8 cellular contexts compared by ENCODE assay signal in the genomic region with DNA sequence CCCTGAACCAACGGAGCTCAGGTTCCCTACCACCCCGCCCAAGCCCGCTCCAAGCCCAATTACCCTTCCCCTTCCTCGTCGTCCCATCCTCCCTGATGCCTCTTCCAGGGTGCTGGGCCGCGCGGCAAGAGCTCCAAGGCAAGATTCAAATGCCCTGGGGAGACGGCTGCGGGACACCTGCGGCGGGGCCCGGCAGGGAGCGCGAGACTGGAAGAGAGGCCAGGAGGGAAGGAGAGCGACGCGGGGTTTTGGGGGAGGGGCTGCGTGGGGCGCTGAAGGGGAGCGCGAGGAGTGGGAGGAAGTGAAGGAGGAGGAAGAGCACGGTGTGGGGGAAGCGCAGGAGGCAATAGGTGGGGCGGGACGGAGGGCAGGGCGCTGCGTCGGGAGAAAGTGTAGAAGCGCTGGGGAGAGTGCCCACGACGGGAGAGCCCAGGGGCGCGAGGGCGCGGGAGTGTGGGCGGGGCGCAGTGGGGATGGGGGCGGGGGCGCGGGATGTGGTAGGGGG. TPM values are rescaled to one million over a fixed set of nuclear protein-coding genes. Genes with fewer than 3 reads are reported as not detected.
DNase-seq lines count a peak whose midpoint lies in the region; ATAC-seq lines count a peak whose summit lies in the region.

No MANE protein-coding gene starts in this region.

- H3K27ac ChIP-seq in stomach smooth muscle (ENCODE audit: low read length), result no peak overlapping the region

- no peaks in the 10 kb centered on the region for H3K36me3 ChIP-seq in stomach smooth muscle (ENCODE audit: control insufficient read depth in 2 of 2, insufficient read depth in 2 of 2, low read length in 2 of 2)

- DNase-seq in A172 (ENCODE audit: low spot score), result peak; percentile 88
- peak; percentile 32 for DNase-seq in HS-5 (ENCODE audit: low read depth)
- DNase-seq in T47D (ENCODE audit: low read depth in 1 of 2, low spot score in 1 of 2), result peak; percentile 62 to 95
- DNase-seq in kidney glomerular epithelial cell (lab: John Stamatoyannopoulos, UW), result peak; percentile 83
- DNase-seq in NCI-H1694 treated with DMSO at 0.1 percent for 48 hours (lab: John Stamatoyannopoulos, UW), result no peak
- no peak for DNase-seq in NCI-H1105 treated with DMSO at 0.1 percent for 48 hours (lab: John Stamatoyannopoulos, UW)

- in situ Hi-C loops in T47D (cut with HindIII; ENCODE audit: low pct_unique_long_range_greater_than_20kb, low sequenced_read_pairs), result no loop called here

- no peak for ATAC-seq in HG03108 (IDR thresholded peaks at IDR 0.05; ENCODE audit: unreplicated experiment)

- H3K9me3 ChIP-seq in stomach smooth muscle (ENCODE audit: control insufficient read depth in 2 of 2, low read length in 2 of 2), result no peaks in the 10 kb centered on the region

- peaks cover 2 to 6% of the 10 kb centered on the region in 2 donors for H3K27me3 ChIP-seq in stomach smooth muscle (ENCODE audit: control insufficient read depth in 1 of 2, insufficient read depth in 2 of 2, low read length in 2 of 2)

- H3K9ac ChIP-seq in stomach smooth muscle (ENCODE audit: low read length in 2 of 2), result no peak overlapping the region

- H3K4me3 ChIP-seq in stomach smooth muscle (ENCODE audit: low read length in 2 of 2), result peak overlapping the region; percentile 19 to 61

- peaks cover 16% of the 10 kb centered on the region for H3K4me1 ChIP-seq in stomach smooth muscle (ENCODE audit: control insufficient read depth, insufficient read depth, low read length)

RNA-seq across cellular contexts. Expression of a gene that starts 1.0 kb away (rescaled TPM):
- 0.43 and 1.2 TPM in 2 replicates for total RNA-seq in A172 (2014; rRNA removed; shearing (Covaris generic))

Comparison
In these comparisons a context has a peak if more than half of its experiments do, and no peak if none do; other contexts are left out.
1. DNase-seq: peak in A172 (single experiment), HS-5 (single experiment), T47D (2 of 2) and kidney glomerular epithelial cell (single experiment); none in NCI-H1694 treated with DMSO at 0.1 percent for 48 hours (single experiment) and NCI-H1105 treated with DMSO at 0.1 percent for 48 hours (single experiment).